ENCODE assay signal across 31 cellular contexts in the genomic region with DNA sequence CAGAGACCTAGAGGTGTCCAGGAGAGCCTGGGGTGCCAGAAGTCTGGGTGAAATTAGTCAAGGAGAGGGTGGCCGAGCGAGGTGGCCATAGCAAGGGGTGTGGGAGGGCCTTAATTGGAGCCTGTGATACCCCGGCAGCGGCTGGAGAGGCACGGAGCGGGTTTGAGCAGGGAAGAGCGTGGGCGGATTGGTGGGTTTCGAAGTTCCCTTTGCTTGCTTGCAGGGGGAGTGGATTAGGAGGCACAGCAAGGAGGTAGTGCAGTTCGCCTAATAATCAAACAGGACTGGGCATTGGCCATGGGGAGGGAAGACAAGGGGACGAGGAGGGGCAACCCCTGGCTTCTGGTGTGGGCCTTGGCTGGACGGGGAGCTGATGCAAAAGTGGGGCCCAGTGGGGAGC. TPM values are rescaled to one million over a fixed set of nuclear protein-coding genes. Genes with fewer than 3 reads are reported as not detected.
"Had no signal": no experiment of that assay in that cellular context is flagged by ENCODE, and none has a peak within 500 bp of the region (broad histone marks: within the 10 kb centered on the region; RNA-seq: fewer than 3 reads in every experiment).

No MANE protein-coding gene starts in this region.

- DNase-seq: activated CD4-positive, alpha-beta T cell treated with anti-CD3 and anti-CD28 coated beads for 1 hour; activated CD4-positive, alpha-beta T cell treated with anti-CD3 and anti-CD28 coated beads, Interleukin-2, amount 50 U/mL, for 1 hour; activated CD8-positive, alpha-beta memory T cell treated with anti-CD3 and anti-CD28 coated beads, Interleukin-2, amount 10 ng/mL, durations not matched to agents 7 days and 5 days; activated CD8-positive, alpha-beta T cell treated with anti-CD3 and anti-CD28 coated beads, Interleukin-2, amount 10 ng/mL, durations not matched to agents 7 days and 5 days; activated naive CD4-positive, alpha-beta T cell; activated T-cell treated with anti-CD3 and anti-CD28 coated beads, Interleukin-2, amount 50 U/mL, for 48 hours; central memory CD4-positive, alpha-beta T cell; dermis blood vessel endothelial cell; effector CD4-positive, alpha-beta T cell; foreskin melanocyte; left ventricle myocardium superior; mammary epithelial cell; naive B cell; nephron progenitor cell; occipital lobe; stimulated activated CD4-positive, alpha-beta T cell treated with anti-CD3 and anti-CD28 coated beads, Interleukin-1b, Interleukin-23, amount 100 ng/mL, for 48 hours; stimulated activated CD4-positive, alpha-beta T cell treated with anti-CD3 and anti-CD28 coated beads, Interleukin-4, amount 100 ng/mL, for 4 hours; stimulated activated CD8-positive, alpha-beta memory T cell treated with anti-CD3 and anti-CD28 coated beads, Interleukin-4, amount 100 ng/mL, for 48 hours; stimulated activated naive CD8-positive, alpha-beta T cell treated with anti-CD3 and anti-CD28 coated beads, Interleukin-15, amount 100 ng/mL, for 72 hours; substantia nigra; SW 1271; T1000; upper lobe of right lung had no signal

- H3K27ac Mint-ChIP-seq: activated CD8-positive, alpha-beta memory T cell treated with anti-CD3 and anti-CD28 coated beads, Interleukin-2, amount 10 ng/mL, durations not matched to agents 7 days and 5 days; activated CD8-positive, alpha-beta T cell treated with anti-CD3 and anti-CD28 coated beads, Interleukin-2, amount 10 ng/mL, durations not matched to agents 7 days and 5 days; activated naive CD4-positive, alpha-beta T cell treated with anti-CD3 and anti-CD28 coated beads, Interleukin-2, amount 50 U/mL, for 72 hours; nephron progenitor cell; T-helper 1 cell treated with Interleukin-12 subunit alpha and Interleukin-12 subunit beta and Interleukin-4 antibody, amounts not matched to agents 30 μg/mL and 1 μg/mL, for 36 hours had no signal

- H3K36me3 ChIP-seq: breast epithelium, esophagus muscularis mucosa, upper lobe of right lung had no signal

- H3K4me1 ChIP-seq: breast epithelium, psoas muscle had no signal

- ATAC-seq: activated CD8-positive, alpha-beta memory T cell treated with anti-CD3 and anti-CD28 coated beads, Interleukin-2, amount 10 ng/mL, durations not matched to agents 7 days and 5 days; activated CD8-positive, alpha-beta T cell treated with anti-CD3 and anti-CD28 coated beads, Interleukin-2, amount 10 ng/mL, durations not matched to agents 7 days and 5 days; activated naive CD4-positive, alpha-beta T cell treated with anti-CD3 and anti-CD28 coated beads, Interleukin-2, amount 50 U/mL, for 72 hours; left ventricle myocardium superior; psoas muscle; stimulated activated memory B cell treated with anti-CD40 and anti-IgM and Interleukin-4, amounts not matched to agents 10 μg/mL and 1 μg/mL and 100 μg/mL, for 72 hours; stimulated activated naive CD8-positive, alpha-beta T cell treated with anti-CD3 and anti-CD28 coated beads, Interleukin-15, amount 100 ng/mL, for 72 hours; upper lobe of right lung had no signal

- H3K9me3 ChIP-seq: breast epithelium, esophagus muscularis mucosa, psoas muscle, upper lobe of right lung had no signal

- H3K9me3 Mint-ChIP-seq: activated naive CD4-positive, alpha-beta T cell treated with anti-CD3 and anti-CD28 coated beads, Interleukin-2, amount 50 U/mL, for 72 hours; naive B cell; stimulated activated memory B cell treated with anti-CD40 and anti-IgM and Interleukin-4, amounts not matched to agents 10 μg/mL and 1 μg/mL and 100 μg/mL, for 72 hours; stimulated activated naive CD8-positive, alpha-beta T cell treated with anti-CD3 and anti-CD28 coated beads, Interleukin-15, amount 100 ng/mL, for 72 hours; T-helper 1 cell treated with Interleukin-12 subunit alpha and Interleukin-12 subunit beta and Interleukin-4 antibody, amounts not matched to agents 30 μg/mL and 1 μg/mL, for 36 hours had no signal

- H3K36me3 Mint-ChIP-seq: activated CD8-positive, alpha-beta memory T cell treated with anti-CD3 and anti-CD28 coated beads, Interleukin-2, amount 10 ng/mL, durations not matched to agents 7 days and 5 days; activated naive CD4-positive, alpha-beta T cell treated with anti-CD3 and anti-CD28 coated beads, Interleukin-2, amount 50 U/mL, for 72 hours; naive B cell; stimulated activated memory B cell treated with anti-CD40 and anti-IgM and Interleukin-4, amounts not matched to agents 10 μg/mL and 1 μg/mL and 100 μg/mL, for 72 hours had no signal

- H3K4me3 ChIP-seq: breast epithelium, esophagus muscularis mucosa, psoas muscle, smooth muscle cell, upper lobe of right lung had no signal

- H3K27me3 Mint-ChIP-seq: stimulated activated memory B cell treated with anti-CD40 and anti-IgM and Interleukin-4, amounts not matched to agents 10 μg/mL and 1 μg/mL and 100 μg/mL, for 72 hours; stimulated activated naive CD8-positive, alpha-beta T cell treated with anti-CD3 and anti-CD28 coated beads, Interleukin-15, amount 100 ng/mL, for 72 hours had no signal

- H3K4me3 Mint-ChIP-seq: activated CD8-positive, alpha-beta memory T cell treated with anti-CD3 and anti-CD28 coated beads, Interleukin-2, amount 10 ng/mL, durations not matched to agents 7 days and 5 days; activated CD8-positive, alpha-beta T cell treated with anti-CD3 and anti-CD28 coated beads, Interleukin-2, amount 10 ng/mL, durations not matched to agents 7 days and 5 days; naive B cell; nephron progenitor cell; stimulated activated memory B cell treated with anti-CD40 and anti-IgM and Interleukin-4, amounts not matched to agents 10 μg/mL and 1 μg/mL and 100 μg/mL, for 72 hours; stimulated activated naive CD8-positive, alpha-beta T cell treated with anti-CD3 and anti-CD28 coated beads, Interleukin-15, amount 100 ng/mL, for 72 hours; T-helper 1 cell treated with Interleukin-12 subunit alpha and Interleukin-12 subunit beta and Interleukin-4 antibody, amounts not matched to agents 30 μg/mL and 1 μg/mL, for 36 hours had no signal

RNA-seq across cellular contexts. Expression of a gene that starts 36.8 kb away (rescaled TPM):
- total RNA-seq: mammary epithelial cell, smooth muscle cell had no signal

RNA-seq across cellular contexts. Expression of a gene that starts 58.0 kb away (rescaled TPM):
- total RNA-seq: activated CD8-positive, alpha-beta memory T cell treated with anti-CD3 and anti-CD28 coated beads, Interleukin-2, amount 10 ng/mL, durations not matched to agents 7 days and 5 days; activated CD8-positive, alpha-beta T cell treated with anti-CD3 and anti-CD28 coated beads, Interleukin-2, amount 10 ng/mL, durations not matched to agents 7 days and 5 days; activated naive CD4-positive, alpha-beta T cell treated with anti-CD3 and anti-CD28 coated beads, Interleukin-2, amount 50 U/mL, for 72 hours; dermis blood vessel endothelial cell; esophagus muscularis mucosa; glomerular endothelial cell; left ventricle myocardium superior; mammary epithelial cell; occipital lobe; psoas muscle; smooth muscle cell; upper lobe of right lung had no signal
